In genomic region chr1:154994269-154994977, GRCh38 we compare ENCODE assay signal across 1 cellular context.
TF ChIP-seq lines count a peak whose summit lies in the region.

No MANE protein-coding gene starts in this region.

TF ChIP-seq in HepG2, 621 proteins besides CTCF, POLR2A, EP300 and RAD21:
- TF ChIP-seq AKAP8 (CRISPR knock-in tag; IDR thresholded peaks at IDR 0.05): peak; percentile 63; the same call in 1 of the 2 replicates
- TF ChIP-seq RFX3 (CRISPR knock-in tag; IDR thresholded peaks at IDR 0.05): no peak
TF ChIP-seq in HepG2: peak in this region for 1.
